ENCODE assay signal across 16 cellular contexts in genomic region chr10:25818751-25819150, GRCh38.
"Had no signal": no experiment of that assay in that cellular context is flagged by ENCODE, and none has a peak within 500 bp of the region (broad histone marks: within the 10 kb centered on the region; RNA-seq: fewer than 3 reads in every experiment).

No MANE protein-coding gene starts in this region.

- H3K27ac Mint-ChIP-seq: activated naive CD8-positive, alpha-beta T cell treated with anti-CD3 and anti-CD28 coated beads for 36 hours; memory B cell had no signal

- H3K4me1 Mint-ChIP-seq: activated naive CD8-positive, alpha-beta T cell treated with anti-CD3 and anti-CD28 coated beads for 36 hours; nephron had no signal

- H3K4me1 ChIP-seq: left lung, spleen, upper lobe of left lung had no signal

- H3K9me3 Mint-ChIP-seq: activated naive CD8-positive, alpha-beta T cell treated with anti-CD3 and anti-CD28 coated beads for 36 hours; activated T-cell treated with anti-CD3 and anti-CD28 coated beads, Interleukin-2, amount 50 U/mL, for 4 hours; nephron had no signal

- H3K9me3 ChIP-seq: left lung, upper lobe of left lung had no signal

- H3K4me3 ChIP-seq: coronary artery, left lung, spleen, upper lobe of left lung had no signal

- H3K36me3 ChIP-seq: left lung, spleen, upper lobe of left lung had no signal

- ATAC-seq: activated T-cell treated with anti-CD3 and anti-CD28 coated beads, Interleukin-2, amount 50 U/mL, for 4 hours; left lung; sciatic nerve had no signal

- H3K4me3 Mint-ChIP-seq: activated naive CD8-positive, alpha-beta T cell treated with anti-CD3 and anti-CD28 coated beads for 36 hours; activated T-cell treated with anti-CD3 and anti-CD28 coated beads, Interleukin-2, amount 50 U/mL, for 4 hours; memory B cell; nephron had no signal

- DNase-seq: activated CD4-positive, alpha-beta T cell treated with anti-CD3 and anti-CD28 coated beads for 1 hour; activated CD4-positive, alpha-beta T cell treated with anti-CD3 and anti-CD28 coated beads, Interleukin-2, amount 50 U/mL, for 48 hours; activated gamma-delta T cell treated with Interleukin-2 at 50 U/mL for 16 hours; activated naive CD8-positive, alpha-beta T cell treated with anti-CD3 and anti-CD28 coated beads for 36 hours; activated T-cell treated with anti-CD3 and anti-CD28 coated beads, Interleukin-2, amount 50 U/mL, for 4 hours; anterior cingulate cortex; effector CD4-positive, alpha-beta T cell; left lung; spleen; stimulated activated CD4-positive, alpha-beta T cell treated with anti-CD3 and anti-CD28 coated beads, Interleukin-1b, Interleukin-23, amount 100 ng/mL, for 48 hours; stimulated activated naive CD4-positive, alpha-beta T cell; upper lobe of left lung had no signal

- H3K27me3 ChIP-seq: left lung, spleen, upper lobe of left lung had no signal

- H3K36me3 Mint-ChIP-seq: activated naive CD8-positive, alpha-beta T cell treated with anti-CD3 and anti-CD28 coated beads for 36 hours had no signal

- H3K27ac ChIP-seq: coronary artery, left lung, spleen, upper lobe of left lung had no signal
